In genomic region chr14:58637040-58637390, GRCh38 we compare ENCODE assay signal across 1 cellular context.
TF ChIP-seq lines count a peak whose summit lies in the region.

No MANE protein-coding gene starts in this region.

TF ChIP-seq in GM23338, 12 proteins besides CTCF, POLR2A, EP300 and RAD21 (continued from another document):
- TF ChIP-seq ZNF462 (CRISPR knock-in tag; IDR thresholded peaks at IDR 0.05) = no peak
